Comparison of ENCODE assay signal across 8 cellular contexts in the genomic region with DNA sequence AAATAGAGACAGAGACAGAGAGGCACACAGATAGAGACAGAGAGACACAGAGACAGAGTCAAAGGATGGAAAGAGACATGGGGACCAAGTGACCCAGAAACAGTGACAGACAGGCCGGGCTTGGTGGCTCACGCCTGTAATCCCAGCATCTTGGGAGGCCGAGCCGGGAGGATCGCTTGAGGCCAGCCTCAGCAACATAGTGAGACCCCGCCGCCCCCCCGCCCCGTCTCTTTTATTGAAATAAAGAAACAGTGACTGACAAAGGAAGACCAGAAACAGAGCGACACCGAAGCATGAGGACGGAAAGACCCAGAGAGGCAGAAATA. TPM values are rescaled to one million over a fixed set of nuclear protein-coding genes. Genes with fewer than 3 reads are reported as not detected.
DNase-seq lines count a peak whose midpoint lies in the region; ATAC-seq and TF ChIP-seq lines count a peak whose summit lies in the region.

No MANE protein-coding gene starts in this region.

- no peaks in the 10 kb centered on the region for H3K36me3 ChIP-seq in GM23248 (ENCODE audit: low read depth)

- H3K27ac Mint-ChIP-seq in glutamatergic neuron (ENCODE audit: unreplicated experiment), result peak overlapping the region; percentile 88

- H3K9me3 ChIP-seq in GM23248 (ENCODE audit: low read depth), result no peaks in the 10 kb centered on the region

- H3K4me1 ChIP-seq in GM23248 (ENCODE audit: insufficient read depth), result peaks cover 17% of the 10 kb centered on the region; the same call in 1 of the 2 replicates

- no peak for ATAC-seq in sciatic nerve
- no peak for ATAC-seq in GM21447 (IDR thresholded peaks at IDR 0.05; ENCODE audit: unreplicated experiment)

- peak overlapping the region; percentile 67 for H3K9ac ChIP-seq in GM23248

- in situ Hi-C loops in GM23248 (cut with MboI), result no loop called here

- intact Hi-C loops in sciatic nerve (cut with DNase I), result no loop called here

- peaks cover 14% of the 10 kb centered on the region for H3F3A ChIP-seq in GM23248 (ENCODE audit: insufficient read depth)

- no peak for TF ChIP-seq CTCF in WI38 (IDR thresholded peaks at IDR 0.05; ENCODE audit: low read depth, low read length)
- no peak for TF ChIP-seq CTCF in glutamatergic neuron (IDR thresholded peaks at IDR 0.05; ENCODE audit: partially characterized antibody, unreplicated experiment)

- DNase-seq in GM23248, result no peak
- DNase-seq in glutamatergic neuron, result no peak
- peak; percentile 72 for DNase-seq in sciatic nerve (ENCODE audit: low spot score)
- no peak for DNase-seq in activated CD4-positive, CD25-positive, alpha-beta regulatory T cell (lab: John Stamatoyannopoulos, UW)
- no peak for DNase-seq in GDM1 (lab: John Stamatoyannopoulos, UW)
- DNase-seq in NCI-H524 treated with DMSO at 0.1 percent for 48 hours (lab: John Stamatoyannopoulos, UW), result no peak

- H3K4me2 ChIP-seq in GM23248 (ENCODE audit: unreplicated experiment), result peak overlapping the region; percentile 85

- H3K27ac ChIP-seq in GM23248, result peak overlapping the region; percentile 20

- peak overlapping the region; percentile 89 for H3K4me3 Mint-ChIP-seq in glutamatergic neuron (ENCODE audit: unreplicated experiment)

- 7 to 10% methylated on average over 12 of the region's 12 CpGs for WGBS in GM23248 (ENCODE audit: low coverage in 1 of 2, low lambda C conversion rate in 2 of 2, missing lambda C conversion rate in 2 of 2), 2 experiments

- no peaks in the 10 kb centered on the region for H3K27me3 ChIP-seq in GM23248 (replicated peaks; ENCODE audit: insufficient read depth)

- no peaks in the 10 kb centered on the region for H3K9me2 ChIP-seq in GM23248 (ENCODE audit: insufficient read depth)

- H3K9me3 Mint-ChIP-seq in glutamatergic neuron (ENCODE audit: unreplicated experiment), result peaks cover 13% of the 10 kb centered on the region

- H3K27me3 Mint-ChIP-seq in glutamatergic neuron (ENCODE audit: unreplicated experiment), result peaks cover 5% of the 10 kb centered on the region

- peaks cover 19% of the 10 kb centered on the region for H3K4me1 Mint-ChIP-seq in glutamatergic neuron (ENCODE audit: low read depth, unreplicated experiment)

- peak overlapping the region; percentile 87 for H2AFZ ChIP-seq in GM23248

- peaks cover 40% of the 10 kb centered on the region for H3K79me2 ChIP-seq in GM23248 (ENCODE audit: insufficient read depth)

- no peaks in the 10 kb centered on the region for H4K20me1 ChIP-seq in GM23248 (ENCODE audit: insufficient read depth)

- H3K4me3 ChIP-seq in GM23248 (peak overlapping the region; percentile 76), WI38 (ENCODE audit: low read depth, low read length) (peak overlapping the region; percentile 58)

- no peaks in the 10 kb centered on the region for H3K36me3 Mint-ChIP-seq in glutamatergic neuron (ENCODE audit: unreplicated experiment)

RNA-seq across cellular contexts. Expression of gene NECTIN2, which starts 0.8 kb away (rescaled TPM):
- total RNA-seq in GM23248 (2014; rRNA removed; shearing (Covaris generic)), result 71.7 and 88.7 TPM in 2 replicates
- 60.5 and 63.0 TPM in 2 replicates for polyA plus RNA-seq in GM23248 (2016; fragmentation: Nextera tagmentation; extraction: Ambion mirVana)
- total RNA-seq in glutamatergic neuron (ENCODE audit: unreplicated experiment) (108 TPM), sciatic nerve (115 TPM)

RNA-seq across cellular contexts. Expression of gene BCAM, which starts 36.3 kb away (rescaled TPM):
- 1.3 and 2.1 TPM in 2 replicates for total RNA-seq in GM23248 (2014; rRNA removed; shearing (Covaris generic))
- polyA plus RNA-seq in GM23248 (2016; fragmentation: Nextera tagmentation; extraction: Ambion mirVana), result 1.4 and 1.5 TPM in 2 replicates
- 47.1 TPM for total RNA-seq in glutamatergic neuron (ENCODE audit: unreplicated experiment)
- 164 TPM for total RNA-seq in sciatic nerve

RNA-seq across cellular contexts. Expression of gene TOMM40, which starts 45.8 kb away (rescaled TPM):
- 52.9 and 72.5 TPM in 2 replicates for total RNA-seq in GM23248 (2014; rRNA removed; shearing (Covaris generic))
- polyA plus RNA-seq in GM23248 (2016; fragmentation: Nextera tagmentation; extraction: Ambion mirVana), result 54.6 and 54.7 TPM in 2 replicates
- 57.8 TPM for total RNA-seq in glutamatergic neuron (ENCODE audit: unreplicated experiment)
- total RNA-seq in sciatic nerve, result 29.1 TPM

Comparison
In these comparisons a context has a peak if more than half of its experiments do, and no peak if none do; other contexts are left out.
1. RNA of gene BCAM, which starts 36.3 kb away (total RNA-seq): 164 TPM in sciatic nerve (single experiment) and 47.1 TPM in glutamatergic neuron (single experiment); 1.3 to 2.1 TPM in GM23248; every median in the first group is over 10 times any median in the second.